In the genomic region with DNA sequence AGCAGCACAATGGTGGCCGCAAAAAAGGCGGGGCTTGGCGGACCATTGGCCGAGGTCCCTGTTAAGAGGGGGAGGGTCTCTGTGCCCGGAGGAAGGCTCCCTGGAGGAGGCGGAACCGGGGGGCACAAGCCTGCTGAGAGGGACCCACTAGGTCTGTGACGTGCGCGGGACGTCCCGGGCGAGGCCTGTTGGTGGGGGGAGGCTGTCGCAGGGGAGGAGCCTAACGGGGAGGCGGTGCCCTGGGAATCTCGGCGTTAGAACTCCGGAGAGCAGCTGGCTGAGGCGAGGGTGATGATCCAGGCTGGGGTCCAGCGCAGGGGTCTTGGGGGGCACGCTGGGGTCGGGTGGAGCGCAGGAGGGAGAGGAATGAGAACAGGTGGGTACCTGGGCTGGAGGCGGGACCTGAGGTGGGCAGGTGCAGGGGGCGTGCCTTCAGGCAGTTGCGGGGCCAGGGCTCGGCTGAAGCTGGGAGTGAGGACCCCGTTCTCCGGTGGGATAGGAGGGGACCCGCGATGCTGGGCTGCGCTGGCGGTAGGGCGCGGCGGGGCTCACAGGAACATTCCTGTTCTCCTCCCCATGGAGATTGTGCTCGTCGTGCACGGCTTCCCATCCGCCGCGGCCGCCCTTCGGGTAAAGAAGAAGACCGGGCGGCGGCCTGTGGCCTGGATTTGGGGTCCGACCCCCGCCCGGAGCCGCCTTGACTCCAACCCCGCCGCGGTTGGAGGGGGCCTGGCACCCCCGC, we compare ENCODE assay signal across 7 cellular contexts. TPM values are rescaled to one million over a fixed set of nuclear protein-coding genes. Genes with fewer than 3 reads are reported as not detected.
A peak's percentile ranks its signal among the peaks of the same experiment; 100 is the strongest.
DNase-seq lines count a peak whose midpoint lies in the region; ATAC-seq and TF ChIP-seq lines count a peak whose summit lies in the region.
"Not testable (repeated sequence)": the region's sequence is repeated elsewhere in the genome, so short reads cannot be mapped to it uniquely, and the experiment has no call there.
"Had no signal": no experiment of that assay in that cellular context is flagged by ENCODE, and none has a peak within 500 bp of the region (broad histone marks: within the 10 kb centered on the region; RNA-seq: fewer than 3 reads in every experiment).

No MANE protein-coding gene starts in this region.

- TF ChIP-seq POLR2A in Peyer's patch (IDR thresholded peaks at IDR 0.05); esophagus squamous epithelium (IDR thresholded peaks at IDR 0.05); gastrocnemius medialis (IDR thresholded peaks at IDR 0.05): not testable (repeated sequence)

- H3K4me3 ChIP-seq in AG04450 (ENCODE audit: low read depth, low read length): peak overlapping the region; percentile 54
- H3K4me3 ChIP-seq in Peyer's patch: peak overlapping the region; percentile 47 to 66 (median 52)
- peak overlapping the region; percentile 32 to 66 (median 47) for H3K4me3 ChIP-seq in esophagus squamous epithelium
- peak overlapping the region; percentile 26 for H3K4me3 ChIP-seq in lung
- peak overlapping the region in 3 of 4 donors; percentile 50 to 56 (median 51) for H3K4me3 ChIP-seq in gastrocnemius medialis

- H3K27ac ChIP-seq in AG04450 (ENCODE audit: low read depth, low read length); lung (ENCODE audit: low read depth in 1 of 2, low read length in 1 of 2); gastrocnemius medialis: not testable (repeated sequence)
- H3K27ac ChIP-seq in Peyer's patch (peak overlapping the region in 2 of 4 donors; percentile 62 to 68), esophagus squamous epithelium (peak overlapping the region in 1 of 4 donors; percentile 34)

- CTCF ChIA-PET in AG04450 (lab: Charles Lee): not testable (repeated sequence)

- not testable (repeated sequence) for H3K27me3 ChIP-seq in AG04450 (ENCODE audit: control insufficient read depth, insufficient read depth, low read length); Peyer's patch; esophagus squamous epithelium; lung (ENCODE audit: control insufficient read depth, insufficient read depth); gastrocnemius medialis

- DNase-seq in AG04450 (ENCODE audit: low read depth, low spot score); esophagus squamous epithelium (lab: John Stamatoyannopoulos, UW): not testable (repeated sequence)
- DNase-seq in Peyer's patch (peak in 1 of 3 donors; percentile 47), lung (ENCODE audit: low spot score) (peak; percentile 28), gastrocnemius medialis (peak; percentile 1 to 12)
- DNase-seq in activated naive CD4-positive, alpha-beta T cell treated with Interleukin-2 at 50 U/mL for 16 hours: peak; percentile 2

- peak; percentile 36 for ATAC-seq in lung (ENCODE audit: insufficient read depth, low FRiP score)
- ATAC-seq in gastrocnemius medialis: peak; percentile 25 to 26

- in situ Hi-C loops in gastrocnemius medialis (cut with MboI; ENCODE audit: low sequenced_read_pairs in 4 of 4): not testable (repeated sequence)

- not testable (repeated sequence) for H3K9me3 ChIP-seq in AG04450 (ENCODE audit: control insufficient read depth, insufficient read depth, low read length); Peyer's patch; esophagus squamous epithelium; lung (ENCODE audit: control insufficient read depth in 2 of 2, insufficient read depth in 1 of 2, low read length in 1 of 2); gastrocnemius medialis

- not testable (repeated sequence) for TF ChIP-seq CTCF in AG04450 (IDR thresholded peaks at IDR 0.05; ENCODE audit: low read depth, low read length); Peyer's patch (IDR thresholded peaks at IDR 0.05); esophagus squamous epithelium (IDR thresholded peaks at IDR 0.05); lung (IDR thresholded peaks at IDR 0.05; ENCODE audit: control extremely low read depth, extremely low read depth); gastrocnemius medialis (IDR thresholded peaks at IDR 0.05 in 4 of 5, conservative IDR thresholded peaks at IDR 0.05 in 1 of 5)

- intact Hi-C loops in esophagus squamous epithelium (cut with DNase I); gastrocnemius medialis (cut with DNase I; ENCODE audit: low total_unique reads): not testable (repeated sequence)

- H3K36me3 ChIP-seq in Peyer's patch; esophagus squamous epithelium; lung (ENCODE audit: control insufficient read depth in 2 of 2, insufficient read depth in 2 of 2, low read length in 2 of 2); gastrocnemius medialis: not testable (repeated sequence)

- WGBS in esophagus squamous epithelium, 2 donors: 0% methylated on average over 3 to 19 of the region's 56 CpGs
- WGBS in lung, 2 donors: 0 to 2% methylated on average over 8 to 20 of the region's 56 CpGs

- POLR2A ChIA-PET in AG04450 (lab: Yijun Ruan, JAX): not testable (repeated sequence)

- H3K4me1 ChIP-seq in Peyer's patch; esophagus squamous epithelium; lung (ENCODE audit: control insufficient read depth in 2 of 2, insufficient read depth in 2 of 2, low read length in 2 of 2); gastrocnemius medialis: not testable (repeated sequence)

RNA-seq across cellular contexts. Expression of gene SULT1A3, which starts 6.7 kb away (rescaled TPM):
- 7.3 and 8.5 TPM in 2 replicates for polyA plus RNA-seq in AG04450 (2011; rRNA removed)
- polyA minus RNA-seq in AG04450 (2011; rRNA and poly(A)+ RNA removed): 2.4 and 2.7 TPM in 2 replicates
- total RNA-seq in Peyer's patch: 100 to 1,000 TPM in 3 of 4 donors, 10 to 100 TPM in 1; 97.4 to 195 (median 133) TPM
- total RNA-seq in esophagus squamous epithelium: 10 to 100 TPM in 2 of 4 donors, 1 to 10 TPM in 2; 1.1 to 17.2 (median 7.3) TPM
- 10 to 100 TPM; 16.3 to 22.4 TPM for total RNA-seq in lung
- polyA plus RNA-seq in lung: 10 to 100 TPM in 1 of 2 donors, 1 to 10 TPM in 1; 8.3 to 32.8 TPM
- 10 to 100 TPM in 1 of 4 donors, 1 to 10 TPM in 2, not detected in 1; 4.9 to 11.3 (median 9.2) TPM for total RNA-seq in gastrocnemius medialis

RNA-seq across cellular contexts. Expression of gene SLX1A, which starts 12.0 kb away (rescaled TPM):
- polyA plus RNA-seq in AG04450 (2011; rRNA removed): 3.8 and 13.4 TPM in 2 replicates
- 1.5 and 2.0 TPM in 2 replicates for polyA minus RNA-seq in AG04450 (2011; rRNA and poly(A)+ RNA removed)
- 100 to 1,000 TPM in 3 of 4 donors, 10 to 100 TPM in 1; 56.1 to 283 (median 260) TPM for total RNA-seq in Peyer's patch
- 10 to 100 TPM; 31.9 to 51.1 (median 46.5) TPM for total RNA-seq in esophagus squamous epithelium
- total RNA-seq in lung: 10 to 100 TPM; 24.0 to 96.0 TPM
- 10 to 100 TPM; 63.4 to 86.8 TPM for polyA plus RNA-seq in lung
- 100 to 1,000 TPM in 1 of 4 donors, 10 to 100 TPM in 3; 23.6 to 103 (median 45.7) TPM for total RNA-seq in gastrocnemius medialis

RNA-seq across cellular contexts. Expression of gene BOLA2B, which starts 12.2 kb away (rescaled TPM):
- polyA plus RNA-seq in AG04450 (2011; rRNA removed) (17.5 and 38.2 TPM in 2 replicates), lung (100 to 1,000 TPM; 253 to 320 TPM)
- 20.1 and 20.8 TPM in 2 replicates for polyA minus RNA-seq in AG04450 (2011; rRNA and poly(A)+ RNA removed)
- total RNA-seq in Peyer's patch (100 to 1,000 TPM; 227 to 487 (median 370) TPM), esophagus squamous epithelium (100 to 1,000 TPM; 190 to 623 (median 313) TPM), lung (100 to 1,000 TPM in 1 of 2 donors, 1 to 10 TPM in 1; 9.8 to 111 TPM), gastrocnemius medialis (100 to 1,000 TPM in 3 of 4 donors, 10 to 100 TPM in 1; 96.7 to 228 (median 140) TPM)

RNA-seq across cellular contexts. Expression of gene CORO1A, which starts 22.3 kb away (rescaled TPM):
- 2.9 and 4.2 TPM in 2 replicates for polyA plus RNA-seq in AG04450 (2011; rRNA removed)
- polyA minus RNA-seq in AG04450 (2011; rRNA and poly(A)+ RNA removed): 2.3 and 2.5 TPM in 2 replicates
- 100 to 1,000 TPM in 1 of 4 donors, 10 to 100 TPM in 3; 21.2 to 205 (median 32.1) TPM for total RNA-seq in Peyer's patch
- total RNA-seq in esophagus squamous epithelium: 10 to 100 TPM in 3 of 4 donors, 1 to 10 TPM in 1; 9.5 to 29.1 (median 23.2) TPM
- 100 to 1,000 TPM in 1 of 2 donors, 10 to 100 TPM in 1; 47.7 to 143 TPM for total RNA-seq in lung
- polyA plus RNA-seq in lung: 100 to 1,000 TPM in 1 of 2 donors, 10 to 100 TPM in 1; 41.8 to 419 TPM
- 1 to 10 TPM in 3 of 4 donors, under 1 TPM in 1; 0.44 to 8.9 (median 5.8) TPM for total RNA-seq in gastrocnemius medialis

RNA-seq across cellular contexts. Expression of gene NPIPB13, which starts 42.6 kb away (rescaled TPM):
- polyA plus RNA-seq in AG04450 (2011; rRNA removed) (0.83 and 1.7 TPM in 2 replicates), lung (1 to 10 TPM; 3.5 to 4.7 TPM)
- polyA minus RNA-seq in AG04450 (2011; rRNA and poly(A)+ RNA removed): 8.6 and 10.6 TPM in 2 replicates
- total RNA-seq in Peyer's patch (1 to 10 TPM in 3 of 4 donors, not detected in 1; 5.9 to 9.9 (median 8.3) TPM), esophagus squamous epithelium (1 to 10 TPM in 2 of 4 donors, under 1 TPM in 1, not detected in 1; 0.94 to 4.2 (median 2.4) TPM), lung (10 to 100 TPM in 1 of 2 donors, 1 to 10 TPM in 1; 8.4 to 22.9 TPM), gastrocnemius medialis (10 to 100 TPM in 1 of 4 donors, 1 to 10 TPM in 1, under 1 TPM in 2; 0.62 to 10.4 (median 0.91) TPM)
- total RNA-seq: G401 had no signal

Comparison
In these comparisons a context has a peak if more than half of its experiments do, and no peak if none do; other contexts are left out.
1. RNA of gene SULT1A3, which starts 6.7 kb away (total RNA-seq): 97.4 to 195 TPM in Peyer's patch; 16.3 to 22.4 TPM in lung, 1.1 to 17.2 TPM in esophagus squamous epithelium and 4.9 to 11.3 TPM in gastrocnemius medialis; every median in the first group is over 4 times any median in the second.
2. Peak in every context shown above with its lines, with median percentiles within 50 percentile points of each other: H3K4me3 ChIP-seq.